13 cellular contexts compared by ENCODE assay signal in the genomic region with DNA sequence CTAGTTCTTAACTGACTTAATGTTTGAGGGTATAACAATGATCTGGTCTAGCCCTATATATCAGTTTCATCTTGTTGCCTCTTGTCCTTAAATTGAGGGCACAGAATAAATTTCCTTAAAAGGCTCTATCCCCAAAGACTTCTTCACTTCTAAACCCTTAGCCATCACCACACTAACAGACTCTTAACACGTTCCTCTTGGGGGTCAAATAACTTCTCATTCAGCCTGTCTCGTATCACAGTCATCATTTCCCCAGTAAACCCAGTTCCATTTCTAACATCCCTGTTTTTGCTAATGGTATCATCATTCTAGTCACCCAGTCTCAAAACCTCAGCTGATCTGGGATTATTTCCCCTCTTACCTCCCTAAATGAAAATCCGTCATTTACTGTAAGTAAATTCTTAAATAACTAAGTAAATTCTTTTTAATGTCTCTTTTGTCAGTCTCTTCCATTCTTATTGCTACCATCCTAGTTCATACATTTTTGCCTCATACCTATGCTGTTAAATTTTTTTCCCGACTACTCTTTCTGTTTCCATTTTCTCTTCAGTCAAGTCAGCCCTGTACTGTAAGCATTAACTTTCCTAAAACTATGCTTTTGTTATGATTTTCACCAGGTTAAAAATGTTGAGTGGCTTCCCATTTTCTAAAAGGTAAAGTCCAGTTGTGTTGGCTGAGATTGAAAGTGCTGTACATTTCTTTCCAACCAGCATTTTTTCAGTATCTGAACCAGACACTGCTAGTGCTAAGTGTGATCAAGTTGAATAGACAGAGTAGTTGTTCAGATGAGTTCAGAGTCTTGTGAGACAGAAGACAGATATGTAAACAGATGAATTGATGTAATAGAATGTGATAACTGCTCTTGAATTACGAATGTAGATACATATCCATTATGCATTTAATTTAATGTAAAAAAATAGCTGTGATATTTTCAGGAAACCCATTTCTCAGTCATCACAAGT. TPM values are rescaled to one million over a fixed set of nuclear protein-coding genes. Genes with fewer than 3 reads are reported as not detected.
A peak's percentile ranks its signal among the peaks of the same experiment; 100 is the strongest.
DNase-seq lines count a peak whose midpoint lies in the region; ATAC-seq and TF ChIP-seq lines count a peak whose summit lies in the region.
"Had no signal": no experiment of that assay in that cellular context is flagged by ENCODE, and none has a peak within 500 bp of the region (broad histone marks: within the 10 kb centered on the region; RNA-seq: fewer than 3 reads in every experiment).

No MANE protein-coding gene starts in this region.

- peaks cover 9% of the 10 kb centered on the region for H3K36me3 Mint-ChIP-seq in nephron progenitor cell (ENCODE audit: low read depth)
- no peaks in the 10 kb centered on the region for H3K36me3 Mint-ChIP-seq in T-cell

- TF ChIP-seq CTCF in WI38 (IDR thresholded peaks at IDR 0.05; ENCODE audit: low read depth, low read length) (no peak), nephron progenitor cell (IDR thresholded peaks at IDR 0.05) (no peak), heart right ventricle (IDR thresholded peaks at IDR 0.05) (no peak)

- WGBS in heart right ventricle, 2 donors = 86 to 88% methylated on average over 5 of the region's 5 CpGs

- H3K4me3 ChIP-seq in WI38 (ENCODE audit: low read depth, low read length) = peak overlapping the region; percentile 20; the same call in 1 of the 2 replicates
- no peak overlapping the region for H3K4me3 ChIP-seq in heart right ventricle
- H3K4me3 ChIP-seq: prostate gland, tibial artery had no signal

- ATAC-seq in GM18867 (IDR thresholded peaks at IDR 0.05; ENCODE audit: unreplicated experiment) = peak; percentile 62
- peak; percentile 68 for ATAC-seq in HG02588 (IDR thresholded peaks at IDR 0.05; ENCODE audit: unreplicated experiment)
- no peak for ATAC-seq in heart right ventricle
- no peak for ATAC-seq in T-cell (replicated peaks in 1 of 4)
- ATAC-seq: left colon had no signal

- no peaks in the 10 kb centered on the region for H3K27me3 Mint-ChIP-seq in nephron progenitor cell (ENCODE audit: low read depth, poor library complexity)
- peaks cover 0 to 1% of the 10 kb centered on the region in 2 donors for H3K27me3 Mint-ChIP-seq in T-cell

- POLR2A ChIA-PET in T-cell (lab: Charles Lee) = no interaction called here

- H3K4me3 Mint-ChIP-seq in nephron progenitor cell = no peak overlapping the region
- no peak overlapping the region for H3K4me3 Mint-ChIP-seq in T-cell

- DNase-seq in nephron progenitor cell (no peak), NCI-H146 treated with DMSO at 0.1 percent for 48 hours (lab: John Stamatoyannopoulos, UW; ENCODE audit: unreplicated experiment) (no peak), heart right ventricle (no peak), T-cell (no peak)
- no peak for DNase-seq in stimulated activated CD4-positive, alpha-beta T cell treated with anti-CD3 and anti-CD28 coated beads, Interleukin-4, amount 100 ng/mL, for 1 hour
- DNase-seq: activated T-cell treated with anti-CD3 and anti-CD28 coated beads, Interleukin-2, amount 50 U/mL, for 48 hours; left colon; RPMI8226; tibial artery had no signal

- H3K4me1 ChIP-seq in heart right ventricle = peaks cover 0 to 76% (median 56%) of the 10 kb centered on the region in 9 donors
- H3K4me1 ChIP-seq: prostate gland had no signal

- H3K9me3 ChIP-seq in heart right ventricle = no peaks in the 10 kb centered on the region
- H3K9me3 ChIP-seq: prostate gland, tibial artery had no signal

- no peaks in the 10 kb centered on the region for H3K9me3 Mint-ChIP-seq in nephron progenitor cell
- H3K9me3 Mint-ChIP-seq in T-cell = no peaks in the 10 kb centered on the region

- H3K36me3 ChIP-seq in heart right ventricle = no peaks in the 10 kb centered on the region
- H3K36me3 ChIP-seq: prostate gland, tibial artery had no signal

- CTCF ChIA-PET in T-cell (lab: Charles Lee) = no interaction called here

- H3K27ac Mint-ChIP-seq in nephron progenitor cell (peak overlapping the region; percentile 32), T-cell (no peak overlapping the region)

- no peak overlapping the region for H3K27ac ChIP-seq in heart right ventricle
- H3K27ac ChIP-seq: prostate gland, tibial artery had no signal

- no peaks in the 10 kb centered on the region for H3K27me3 ChIP-seq in heart right ventricle
- H3K27me3 ChIP-seq: tibial artery had no signal

- H3K4me1 Mint-ChIP-seq in nephron progenitor cell = peaks cover 10% of the 10 kb centered on the region
- H3K4me1 Mint-ChIP-seq in T-cell = no peaks in the 10 kb centered on the region

- intact Hi-C loops in heart right ventricle (cut with DNase I) = loop anchor here in 1 of 10 donors (5.0 kb wide), 1 partner anchor 54 kb away; no protein-coding TSS in a partner anchor

RNA-seq across cellular contexts. Expression of a gene that starts 6.9 kb away (rescaled TPM):
- total RNA-seq in heart right ventricle (10 to 100 TPM; 12.1 to 20.6 (median 17.5) TPM), T-cell (1 to 10 TPM in 1 of 5 donors, under 1 TPM in 4; 0.37 to 1.1 (median 0.51) TPM)
- 1 to 10 TPM; 3.9 to 6.7 TPM for polyA plus RNA-seq in heart right ventricle

Comparison
In these comparisons a context has a peak if more than half of its experiments do, and no peak if none do; other contexts are left out.
1. ATAC-seq: peak in GM18867 (single experiment) and HG02588 (single experiment); none in heart right ventricle (0 of 8) and T-cell (0 of 4).
2. RNA of a gene that starts 6.9 kb away (total RNA-seq): 12.1 to 20.6 TPM in heart right ventricle; 0.37 to 1.1 TPM in T-cell; every median in the first group is over 4 times any median in the second.